8 cellular contexts compared by ENCODE assay signal in the genomic region with DNA sequence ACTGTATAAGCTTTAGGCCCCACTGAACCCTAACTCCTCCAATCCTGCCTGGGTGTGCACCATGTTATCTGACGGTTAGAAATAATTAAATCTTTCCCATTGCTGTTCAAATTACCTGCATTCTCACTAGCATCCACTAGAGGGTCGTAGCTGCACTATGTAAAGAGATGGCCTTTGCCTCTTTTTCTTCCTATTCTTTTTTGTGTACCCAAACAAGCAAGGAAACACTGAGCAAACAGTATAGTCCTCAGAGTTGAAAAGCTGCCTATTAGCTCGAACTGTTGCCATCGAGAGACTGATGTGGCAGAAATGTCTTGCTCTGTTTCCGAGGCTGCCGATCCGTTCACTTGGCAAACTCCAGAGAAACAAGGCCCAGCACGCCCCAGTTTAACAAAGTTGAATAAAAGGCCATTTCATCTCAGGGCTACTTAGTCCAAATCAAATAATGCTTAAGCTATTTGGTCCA.
DNase-seq lines count a peak whose midpoint lies in the region; ATAC-seq and TF ChIP-seq lines count a peak whose summit lies in the region.

No MANE protein-coding gene starts in this region.

- peaks cover 9% of the 10 kb centered on the region for H3K4me1 ChIP-seq in neural progenitor cell

- H3K4me1 Mint-ChIP-seq in Calu3 (ENCODE audit: low read depth, unreplicated experiment): no peaks in the 10 kb centered on the region
- no peaks in the 10 kb centered on the region for H3K4me1 Mint-ChIP-seq in activated CD4-positive, alpha-beta memory T cell treated with anti-CD3 and anti-CD28 coated beads, Interleukin-2, amount 10 ng/mL, durations not matched to agents 7 days and 5 days
- H3K4me1 Mint-ChIP-seq in neural progenitor cell: peaks cover 16% of the 10 kb centered on the region

- H3K9ac ChIP-seq in neural progenitor cell: no peak overlapping the region

- DNase-seq in Calu3: peak; percentile 31
- DNase-seq in NCI-H2196 (lab: John Stamatoyannopoulos, UW; ENCODE audit: unreplicated experiment): peak; percentile 69
- peak; percentile 29 for DNase-seq in activated CD4-positive, alpha-beta memory T cell treated with anti-CD3 and anti-CD28 coated beads, Interleukin-2, amount 10 ng/mL, durations not matched to agents 7 days and 5 days
- peak; percentile 50 for DNase-seq in fibroblast of the conjunctiva (ENCODE audit: low read depth)
- peak; percentile 81 for DNase-seq in neural progenitor cell (ENCODE audit: low spot score)
- DNase-seq in GM19238 (ENCODE audit: insufficient read length, low spot score): no peak

- H3K4me2 ChIP-seq in neural progenitor cell: peak overlapping the region; percentile 20

- H3K27me3 Mint-ChIP-seq in Calu3 (ENCODE audit: unreplicated experiment) (peaks cover 36% of the 10 kb centered on the region), neural progenitor cell (ENCODE audit: insufficient read depth, low read depth) (no peaks in the 10 kb centered on the region)
- H3K27me3 Mint-ChIP-seq in activated CD4-positive, alpha-beta memory T cell treated with anti-CD3 and anti-CD28 coated beads, Interleukin-2, amount 10 ng/mL, durations not matched to agents 7 days and 5 days: no peaks in the 10 kb centered on the region

- no TSS peak for BruUV-seq in Calu3 (replicated peaks; lab: Mats Ljungman, UMichigan)

- no peak overlapping the region for H3K4me3 ChIP-seq in neural progenitor cell

- H3F3A ChIP-seq in neural progenitor cell (ENCODE audit: low read depth): no peaks in the 10 kb centered on the region

- peak overlapping the region; percentile 97 for H2AFZ ChIP-seq in neural progenitor cell (replicated peaks)

- no peaks in the 10 kb centered on the region for H3K9me3 ChIP-seq in neural progenitor cell (ENCODE audit: low read depth)

- H3K27ac ChIP-seq in neural progenitor cell: no peak overlapping the region

- no peaks in the 10 kb centered on the region for H4K20me1 ChIP-seq in neural progenitor cell (ENCODE audit: low read depth)

- H3K9me3 Mint-ChIP-seq in Calu3 (ENCODE audit: low read depth, unreplicated experiment): no peaks in the 10 kb centered on the region
- no peaks in the 10 kb centered on the region for H3K9me3 Mint-ChIP-seq in activated CD4-positive, alpha-beta memory T cell treated with anti-CD3 and anti-CD28 coated beads, Interleukin-2, amount 10 ng/mL, durations not matched to agents 7 days and 5 days
- H3K9me3 Mint-ChIP-seq in neural progenitor cell: peaks cover 15% of the 10 kb centered on the region

- no peaks in the 10 kb centered on the region for H3K36me3 ChIP-seq in neural progenitor cell

- no peaks in the 10 kb centered on the region for H3K79me2 ChIP-seq in neural progenitor cell (ENCODE audit: low read depth)

- H3K27ac Mint-ChIP-seq in Calu3 (ENCODE audit: unreplicated experiment) (no peak overlapping the region), neural progenitor cell (peak overlapping the region; percentile 93)
- H3K27ac Mint-ChIP-seq in activated CD4-positive, alpha-beta memory T cell treated with anti-CD3 and anti-CD28 coated beads, Interleukin-2, amount 10 ng/mL, durations not matched to agents 7 days and 5 days: no peak overlapping the region

- no peaks in the 10 kb centered on the region for H3K27me3 ChIP-seq in neural progenitor cell

- H3K4me3 Mint-ChIP-seq in Calu3 (ENCODE audit: low read depth, unreplicated experiment) (no peak overlapping the region), neural progenitor cell (no peak overlapping the region)
- H3K4me3 Mint-ChIP-seq in activated CD4-positive, alpha-beta memory T cell treated with anti-CD3 and anti-CD28 coated beads, Interleukin-2, amount 10 ng/mL, durations not matched to agents 7 days and 5 days: no peak overlapping the region

- TF ChIP-seq CTCF in Calu3 (IDR thresholded peaks at IDR 0.05; ENCODE audit: unreplicated experiment) (no peak), neural progenitor cell (IDR thresholded peaks at IDR 0.05) (peak; percentile 91)

- H3K36me3 Mint-ChIP-seq in Calu3 (ENCODE audit: insufficient read depth, unreplicated experiment): no peaks in the 10 kb centered on the region
- no peaks in the 10 kb centered on the region for H3K36me3 Mint-ChIP-seq in activated CD4-positive, alpha-beta memory T cell treated with anti-CD3 and anti-CD28 coated beads, Interleukin-2, amount 10 ng/mL, durations not matched to agents 7 days and 5 days (ENCODE audit: low read depth)
- H3K36me3 Mint-ChIP-seq in neural progenitor cell: no peaks in the 10 kb centered on the region

- CTCF ChIA-PET in Calu3 (lab: Charles Lee): no interaction called here
- CTCF ChIA-PET in activated CD4-positive, alpha-beta memory T cell treated with anti-CD3 and anti-CD28 coated beads, Interleukin-2, amount 10 ng/mL, durations not matched to agents 7 days and 5 days (lab: Charles Lee): interaction anchor here (0.5 to 3.3 kb wide), 15 partner anchors 10 to 780 kb away, joined by 3 to 12 read pairs (median 4); partner anchors contain the start of gene CEMIP2

- intact Hi-C loops in Calu3 (cut with micrococcal nuclease; ENCODE audit: unreplicated experiment): loop anchor here (10.0 kb wide), 1 partner anchor 480 kb away; the partner anchor contains the start of gene CEMIP2

- POLR2A ChIA-PET in activated CD4-positive, alpha-beta memory T cell treated with anti-CD3 and anti-CD28 coated beads, Interleukin-2, amount 10 ng/mL, durations not matched to agents 7 days and 5 days (lab: Charles Lee): no interaction called here

- ATAC-seq in GM19025 (IDR thresholded peaks at IDR 0.05; ENCODE audit: low read depth, unreplicated experiment) (peak; percentile 84), HG03159 (IDR thresholded peaks at IDR 0.05; ENCODE audit: unreplicated experiment) (peak; percentile 88)
